In genomic region chr13:61913183-61913582, GRCh38 we compare ENCODE assay signal across 19 cellular contexts.
"Had no signal": no experiment of that assay in that cellular context is flagged by ENCODE, and none has a peak within 500 bp of the region (broad histone marks: within the 10 kb centered on the region; RNA-seq: fewer than 3 reads in every experiment).

No MANE protein-coding gene starts in this region.

- H3K27me3 ChIP-seq: gastroesophageal sphincter, right atrium auricular region, sigmoid colon, stomach, transverse colon had no signal

- H3K27ac ChIP-seq: coronary artery, gastroesophageal sphincter, right atrium auricular region, sigmoid colon, skin epidermis, stomach, thoracic aorta, transverse colon had no signal

- FAIRE-seq: endothelial cell of umbilical vein, kidney had no signal

- H3K4me1 ChIP-seq: gastroesophageal sphincter, right atrium auricular region, sigmoid colon, stomach, transverse colon had no signal

- H3K9me3 ChIP-seq: gastroesophageal sphincter, right atrium auricular region, sigmoid colon, stomach, thoracic aorta, transverse colon had no signal

- H3K4me3 ChIP-seq: coronary artery, gastroesophageal sphincter, right atrium auricular region, sigmoid colon, skin epidermis, stomach, thoracic aorta, transverse colon had no signal

- H3K36me3 ChIP-seq: gastroesophageal sphincter, right atrium auricular region, sigmoid colon, stomach, thoracic aorta, transverse colon had no signal

- DNase-seq: effector CD4-positive, alpha-beta T cell; endodermal cell; foreskin fibroblast; immature natural killer cell; kidney; mesendoderm; naive B cell; sigmoid colon; stimulated activated CD4-positive, alpha-beta T cell treated with anti-CD3 and anti-CD28 coated beads, Interleukin-12 subunit alpha, Interleukin-12 subunit beta, amount 100 ng/mL, for 4 hours; stimulated activated naive CD4-positive, alpha-beta T cell; stomach; substantia nigra; transverse colon had no signal
